ENCODE assay signal across 1 cellular context in the genomic region with DNA sequence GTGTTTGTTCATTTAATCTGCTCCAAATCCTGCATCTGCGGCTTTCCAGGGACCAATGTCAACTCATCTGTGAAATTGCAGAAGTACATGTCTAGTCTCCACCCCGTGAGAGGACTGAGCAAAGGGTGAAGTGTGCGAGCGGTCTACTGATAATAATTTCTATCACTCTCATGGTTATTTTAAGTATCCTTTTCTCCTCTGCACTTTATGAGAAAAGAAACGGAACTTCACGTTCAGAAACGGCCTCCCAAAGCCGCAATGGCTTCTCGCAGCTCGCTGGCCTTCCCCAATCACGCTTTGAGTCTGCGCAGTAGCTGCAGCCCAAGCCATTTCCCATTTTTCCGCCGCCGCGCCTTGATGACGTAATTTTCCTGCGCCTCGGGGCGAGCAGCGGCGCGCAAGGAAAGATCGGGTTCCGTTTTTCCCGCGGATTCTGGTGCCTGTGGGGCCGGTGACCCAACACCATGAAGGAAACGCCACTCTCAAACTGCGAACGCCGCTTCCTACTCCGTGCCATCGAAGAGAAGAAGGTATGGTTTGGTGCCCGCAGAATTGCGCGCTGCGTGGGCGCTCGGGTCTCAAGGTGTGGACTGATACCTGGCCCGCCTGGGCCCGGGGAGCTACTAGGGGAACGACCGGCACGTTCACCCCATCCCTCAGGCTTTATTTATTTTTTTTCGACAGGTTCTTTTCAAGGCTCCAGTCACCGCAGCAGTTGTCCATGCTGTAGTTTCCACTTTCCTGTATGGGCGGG.
TF ChIP-seq lines count a peak whose summit lies in the region.

A gene with protein sequence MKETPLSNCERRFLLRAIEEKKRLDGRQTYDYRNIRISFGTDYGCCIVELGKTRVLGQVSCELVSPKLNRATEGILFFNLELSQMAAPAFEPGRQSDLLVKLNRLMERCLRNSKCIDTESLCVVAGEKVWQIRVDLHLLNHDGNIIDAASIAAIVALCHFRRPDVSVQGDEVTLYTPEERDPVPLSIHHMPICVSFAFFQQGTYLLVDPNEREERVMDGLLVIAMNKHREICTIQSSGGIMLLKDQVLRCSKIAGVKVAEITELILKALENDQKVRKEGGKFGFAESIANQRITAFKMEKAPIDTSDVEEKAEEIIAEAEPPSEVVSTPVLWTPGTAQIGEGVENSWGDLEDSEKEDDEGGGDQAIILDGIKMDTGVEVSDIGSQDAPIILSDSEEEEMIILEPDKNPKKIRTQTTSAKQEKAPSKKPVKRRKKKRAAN (plus strand): TSS at position 363 of the 754 bp plus-strand sequence. CDS start 102 bp downstream, at position 465.

TF ChIP-seq in K562, 482 proteins besides CTCF, POLR2A, EP300 and RAD21 (continued from another document and continues in another):
- TF ChIP-seq, protein P1, sequence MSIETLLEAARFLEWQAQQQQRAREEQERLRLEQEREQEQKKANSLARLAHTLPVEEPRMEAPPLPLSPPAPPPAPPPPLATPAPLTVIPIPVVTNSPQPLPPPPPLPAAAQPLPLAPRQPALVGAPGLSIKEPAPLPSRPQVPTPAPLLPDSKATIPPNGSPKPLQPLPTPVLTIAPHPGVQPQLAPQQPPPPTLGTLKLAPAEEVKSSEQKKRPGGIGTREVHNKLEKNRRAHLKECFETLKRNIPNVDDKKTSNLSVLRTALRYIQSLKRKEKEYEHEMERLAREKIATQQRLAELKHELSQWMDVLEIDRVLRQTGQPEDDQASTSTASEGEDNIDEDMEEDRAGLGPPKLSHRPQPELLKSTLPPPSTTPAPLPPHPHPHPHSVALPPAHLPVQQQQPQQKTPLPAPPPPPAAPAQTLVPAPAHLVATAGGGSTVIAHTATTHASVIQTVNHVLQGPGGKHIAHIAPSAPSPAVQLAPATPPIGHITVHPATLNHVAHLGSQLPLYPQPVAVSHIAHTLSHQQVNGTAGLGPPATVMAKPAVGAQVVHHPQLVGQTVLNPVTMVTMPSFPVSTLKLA (conservative IDR thresholded peaks at IDR 0.05): peak; percentile 59 to 91
- peak; percentile 10; the same call in 1 of the 2 replicates for TF ChIP-seq ARID1B (IDR thresholded peaks at IDR 0.05)
- TF ChIP-seq CTBP1 (IDR thresholded peaks at IDR 0.05; ENCODE audit: borderline replicate concordance): peak; percentile 56; the same call in 1 of the 2 replicates
- TF ChIP-seq, protein P2, sequence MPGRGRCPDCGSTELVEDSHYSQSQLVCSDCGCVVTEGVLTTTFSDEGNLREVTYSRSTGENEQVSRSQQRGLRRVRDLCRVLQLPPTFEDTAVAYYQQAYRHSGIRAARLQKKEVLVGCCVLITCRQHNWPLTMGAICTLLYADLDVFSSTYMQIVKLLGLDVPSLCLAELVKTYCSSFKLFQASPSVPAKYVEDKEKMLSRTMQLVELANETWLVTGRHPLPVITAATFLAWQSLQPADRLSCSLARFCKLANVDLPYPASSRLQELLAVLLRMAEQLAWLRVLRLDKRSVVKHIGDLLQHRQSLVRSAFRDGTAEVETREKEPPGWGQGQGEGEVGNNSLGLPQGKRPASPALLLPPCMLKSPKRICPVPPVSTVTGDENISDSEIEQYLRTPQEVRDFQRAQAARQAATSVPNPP (IDR thresholded peaks at IDR 0.05; ENCODE audit: borderline replicate concordance, insufficient read depth, insufficient read length): no peak
- TF ChIP-seq TAF1 (IDR thresholded peaks at IDR 0.05; ENCODE audit: control insufficient read depth, extremely low read depth, insufficient read depth, low read length, severe bottlenecking): peak; percentile 89
- TF ChIP-seq ZNF75A (CRISPR knock-in tag; IDR thresholded peaks at IDR 0.05): peak; percentile 12; the same call in 1 of the 2 replicates
- peak; percentile 16; the same call in 1 of the 2 replicates for TF ChIP-seq SMARCC2 (IDR thresholded peaks at IDR 0.05; ENCODE audit: low read depth)
- TF ChIP-seq NCOA6 (IDR thresholded peaks at IDR 0.05): no peak
- TF ChIP-seq ZFX (CRISPR knock-in tag; IDR thresholded peaks at IDR 0.05): peak; percentile 89
- no peak for TF ChIP-seq ZNF140 (CRISPR knock-in tag; IDR thresholded peaks at IDR 0.05)
- no peak for TF ChIP-seq EZH2 (IDR thresholded peaks at IDR 0.05; ENCODE audit: borderline replicate concordance, low read depth, low read length)
- peak; percentile 39; the same call in 1 of the 2 replicates for TF ChIP-seq ZNF175 (CRISPR knock-in tag; IDR thresholded peaks at IDR 0.05; ENCODE audit: low read depth)
- TF ChIP-seq, protein P3, sequence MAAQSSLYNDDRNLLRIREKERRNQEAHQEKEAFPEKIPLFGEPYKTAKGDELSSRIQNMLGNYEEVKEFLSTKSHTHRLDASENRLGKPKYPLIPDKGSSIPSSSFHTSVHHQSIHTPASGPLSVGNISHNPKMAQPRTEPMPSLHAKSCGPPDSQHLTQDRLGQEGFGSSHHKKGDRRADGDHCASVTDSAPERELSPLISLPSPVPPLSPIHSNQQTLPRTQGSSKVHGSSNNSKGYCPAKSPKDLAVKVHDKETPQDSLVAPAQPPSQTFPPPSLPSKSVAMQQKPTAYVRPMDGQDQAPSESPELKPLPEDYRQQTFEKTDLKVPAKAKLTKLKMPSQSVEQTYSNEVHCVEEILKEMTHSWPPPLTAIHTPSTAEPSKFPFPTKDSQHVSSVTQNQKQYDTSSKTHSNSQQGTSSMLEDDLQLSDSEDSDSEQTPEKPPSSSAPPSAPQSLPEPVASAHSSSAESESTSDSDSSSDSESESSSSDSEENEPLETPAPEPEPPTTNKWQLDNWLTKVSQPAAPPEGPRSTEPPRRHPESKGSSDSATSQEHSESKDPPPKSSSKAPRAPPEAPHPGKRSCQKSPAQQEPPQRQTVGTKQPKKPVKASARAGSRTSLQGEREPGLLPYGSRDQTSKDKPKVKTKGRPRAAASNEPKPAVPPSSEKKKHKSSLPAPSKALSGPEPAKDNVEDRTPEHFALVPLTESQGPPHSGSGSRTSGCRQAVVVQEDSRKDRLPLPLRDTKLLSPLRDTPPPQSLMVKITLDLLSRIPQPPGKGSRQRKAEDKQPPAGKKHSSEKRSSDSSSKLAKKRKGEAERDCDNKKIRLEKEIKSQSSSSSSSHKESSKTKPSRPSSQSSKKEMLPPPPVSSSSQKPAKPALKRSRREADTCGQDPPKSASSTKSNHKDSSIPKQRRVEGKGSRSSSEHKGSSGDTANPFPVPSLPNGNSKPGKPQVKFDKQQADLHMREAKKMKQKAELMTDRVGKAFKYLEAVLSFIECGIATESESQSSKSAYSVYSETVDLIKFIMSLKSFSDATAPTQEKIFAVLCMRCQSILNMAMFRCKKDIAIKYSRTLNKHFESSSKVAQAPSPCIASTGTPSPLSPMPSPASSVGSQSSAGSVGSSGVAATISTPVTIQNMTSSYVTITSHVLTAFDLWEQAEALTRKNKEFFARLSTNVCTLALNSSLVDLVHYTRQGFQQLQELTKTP (IDR thresholded peaks at IDR 0.05; ENCODE audit: low read depth in 1 of 2, partially characterized antibody in 2 of 2): peak in 1 of 2 experiments; percentile 28
- TF ChIP-seq, protein P4, sequence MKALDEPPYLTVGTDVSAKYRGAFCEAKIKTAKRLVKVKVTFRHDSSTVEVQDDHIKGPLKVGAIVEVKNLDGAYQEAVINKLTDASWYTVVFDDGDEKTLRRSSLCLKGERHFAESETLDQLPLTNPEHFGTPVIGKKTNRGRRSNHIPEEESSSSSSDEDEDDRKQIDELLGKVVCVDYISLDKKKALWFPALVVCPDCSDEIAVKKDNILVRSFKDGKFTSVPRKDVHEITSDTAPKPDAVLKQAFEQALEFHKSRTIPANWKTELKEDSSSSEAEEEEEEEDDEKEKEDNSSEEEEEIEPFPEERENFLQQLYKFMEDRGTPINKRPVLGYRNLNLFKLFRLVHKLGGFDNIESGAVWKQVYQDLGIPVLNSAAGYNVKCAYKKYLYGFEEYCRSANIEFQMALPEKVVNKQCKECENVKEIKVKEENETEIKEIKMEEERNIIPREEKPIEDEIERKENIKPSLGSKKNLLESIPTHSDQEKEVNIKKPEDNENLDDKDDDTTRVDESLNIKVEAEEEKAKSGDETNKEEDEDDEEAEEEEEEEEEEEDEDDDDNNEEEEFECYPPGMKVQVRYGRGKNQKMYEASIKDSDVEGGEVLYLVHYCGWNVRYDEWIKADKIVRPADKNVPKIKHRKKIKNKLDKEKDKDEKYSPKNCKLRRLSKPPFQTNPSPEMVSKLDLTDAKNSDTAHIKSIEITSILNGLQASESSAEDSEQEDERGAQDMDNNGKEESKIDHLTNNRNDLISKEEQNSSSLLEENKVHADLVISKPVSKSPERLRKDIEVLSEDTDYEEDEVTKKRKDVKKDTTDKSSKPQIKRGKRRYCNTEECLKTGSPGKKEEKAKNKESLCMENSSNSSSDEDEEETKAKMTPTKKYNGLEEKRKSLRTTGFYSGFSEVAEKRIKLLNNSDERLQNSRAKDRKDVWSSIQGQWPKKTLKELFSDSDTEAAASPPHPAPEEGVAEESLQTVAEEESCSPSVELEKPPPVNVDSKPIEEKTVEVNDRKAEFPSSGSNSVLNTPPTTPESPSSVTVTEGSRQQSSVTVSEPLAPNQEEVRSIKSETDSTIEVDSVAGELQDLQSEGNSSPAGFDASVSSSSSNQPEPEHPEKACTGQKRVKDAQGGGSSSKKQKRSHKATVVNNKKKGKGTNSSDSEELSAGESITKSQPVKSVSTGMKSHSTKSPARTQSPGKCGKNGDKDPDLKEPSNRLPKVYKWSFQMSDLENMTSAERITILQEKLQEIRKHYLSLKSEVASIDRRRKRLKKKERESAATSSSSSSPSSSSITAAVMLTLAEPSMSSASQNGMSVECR (CRISPR knock-in tag; IDR thresholded peaks at IDR 0.05): peak; percentile 79; the same call in 1 of the 2 replicates
- TF ChIP-seq ZNF507 (tag; conservative IDR thresholded peaks at IDR 0.05): no peak
- TF ChIP-seq, protein P5, sequence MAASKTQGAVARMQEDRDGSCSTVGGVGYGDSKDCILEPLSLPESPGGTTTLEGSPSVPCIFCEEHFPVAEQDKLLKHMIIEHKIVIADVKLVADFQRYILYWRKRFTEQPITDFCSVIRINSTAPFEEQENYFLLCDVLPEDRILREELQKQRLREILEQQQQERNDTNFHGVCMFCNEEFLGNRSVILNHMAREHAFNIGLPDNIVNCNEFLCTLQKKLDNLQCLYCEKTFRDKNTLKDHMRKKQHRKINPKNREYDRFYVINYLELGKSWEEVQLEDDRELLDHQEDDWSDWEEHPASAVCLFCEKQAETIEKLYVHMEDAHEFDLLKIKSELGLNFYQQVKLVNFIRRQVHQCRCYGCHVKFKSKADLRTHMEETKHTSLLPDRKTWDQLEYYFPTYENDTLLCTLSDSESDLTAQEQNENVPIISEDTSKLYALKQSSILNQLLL (CRISPR knock-in tag; IDR thresholded peaks at IDR 0.05; ENCODE audit: borderline replicate concordance): no peak
- TF ChIP-seq RBBP5 (IDR thresholded peaks at IDR 0.05; ENCODE audit: borderline replicate concordance, insufficient read depth, low read length, poor library complexity, severe bottlenecking): peak; percentile 99
- TF ChIP-seq, protein P6, sequence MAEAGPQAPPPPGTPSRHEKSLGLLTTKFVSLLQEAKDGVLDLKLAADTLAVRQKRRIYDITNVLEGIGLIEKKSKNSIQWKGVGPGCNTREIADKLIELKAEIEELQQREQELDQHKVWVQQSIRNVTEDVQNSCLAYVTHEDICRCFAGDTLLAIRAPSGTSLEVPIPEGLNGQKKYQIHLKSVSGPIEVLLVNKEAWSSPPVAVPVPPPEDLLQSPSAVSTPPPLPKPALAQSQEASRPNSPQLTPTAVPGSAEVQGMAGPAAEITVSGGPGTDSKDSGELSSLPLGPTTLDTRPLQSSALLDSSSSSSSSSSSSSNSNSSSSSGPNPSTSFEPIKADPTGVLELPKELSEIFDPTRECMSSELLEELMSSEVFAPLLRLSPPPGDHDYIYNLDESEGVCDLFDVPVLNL (CRISPR knock-in tag; IDR thresholded peaks at IDR 0.05; ENCODE audit: low read depth): peak; percentile 76; the same call in 1 of the 2 replicates
- TF ChIP-seq, protein P7, sequence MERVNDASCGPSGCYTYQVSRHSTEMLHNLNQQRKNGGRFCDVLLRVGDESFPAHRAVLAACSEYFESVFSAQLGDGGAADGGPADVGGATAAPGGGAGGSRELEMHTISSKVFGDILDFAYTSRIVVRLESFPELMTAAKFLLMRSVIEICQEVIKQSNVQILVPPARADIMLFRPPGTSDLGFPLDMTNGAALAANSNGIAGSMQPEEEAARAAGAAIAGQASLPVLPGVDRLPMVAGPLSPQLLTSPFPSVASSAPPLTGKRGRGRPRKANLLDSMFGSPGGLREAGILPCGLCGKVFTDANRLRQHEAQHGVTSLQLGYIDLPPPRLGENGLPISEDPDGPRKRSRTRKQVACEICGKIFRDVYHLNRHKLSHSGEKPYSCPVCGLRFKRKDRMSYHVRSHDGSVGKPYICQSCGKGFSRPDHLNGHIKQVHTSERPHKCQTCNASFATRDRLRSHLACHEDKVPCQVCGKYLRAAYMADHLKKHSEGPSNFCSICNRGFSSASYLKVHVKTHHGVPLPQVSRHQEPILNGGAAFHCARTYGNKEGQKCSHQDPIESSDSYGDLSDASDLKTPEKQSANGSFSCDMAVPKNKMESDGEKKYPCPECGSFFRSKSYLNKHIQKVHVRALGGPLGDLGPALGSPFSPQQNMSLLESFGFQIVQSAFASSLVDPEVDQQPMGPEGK (CRISPR knock-in tag; IDR thresholded peaks at IDR 0.05; ENCODE audit: borderline replicate concordance): no peak
- TF ChIP-seq, protein P8, sequence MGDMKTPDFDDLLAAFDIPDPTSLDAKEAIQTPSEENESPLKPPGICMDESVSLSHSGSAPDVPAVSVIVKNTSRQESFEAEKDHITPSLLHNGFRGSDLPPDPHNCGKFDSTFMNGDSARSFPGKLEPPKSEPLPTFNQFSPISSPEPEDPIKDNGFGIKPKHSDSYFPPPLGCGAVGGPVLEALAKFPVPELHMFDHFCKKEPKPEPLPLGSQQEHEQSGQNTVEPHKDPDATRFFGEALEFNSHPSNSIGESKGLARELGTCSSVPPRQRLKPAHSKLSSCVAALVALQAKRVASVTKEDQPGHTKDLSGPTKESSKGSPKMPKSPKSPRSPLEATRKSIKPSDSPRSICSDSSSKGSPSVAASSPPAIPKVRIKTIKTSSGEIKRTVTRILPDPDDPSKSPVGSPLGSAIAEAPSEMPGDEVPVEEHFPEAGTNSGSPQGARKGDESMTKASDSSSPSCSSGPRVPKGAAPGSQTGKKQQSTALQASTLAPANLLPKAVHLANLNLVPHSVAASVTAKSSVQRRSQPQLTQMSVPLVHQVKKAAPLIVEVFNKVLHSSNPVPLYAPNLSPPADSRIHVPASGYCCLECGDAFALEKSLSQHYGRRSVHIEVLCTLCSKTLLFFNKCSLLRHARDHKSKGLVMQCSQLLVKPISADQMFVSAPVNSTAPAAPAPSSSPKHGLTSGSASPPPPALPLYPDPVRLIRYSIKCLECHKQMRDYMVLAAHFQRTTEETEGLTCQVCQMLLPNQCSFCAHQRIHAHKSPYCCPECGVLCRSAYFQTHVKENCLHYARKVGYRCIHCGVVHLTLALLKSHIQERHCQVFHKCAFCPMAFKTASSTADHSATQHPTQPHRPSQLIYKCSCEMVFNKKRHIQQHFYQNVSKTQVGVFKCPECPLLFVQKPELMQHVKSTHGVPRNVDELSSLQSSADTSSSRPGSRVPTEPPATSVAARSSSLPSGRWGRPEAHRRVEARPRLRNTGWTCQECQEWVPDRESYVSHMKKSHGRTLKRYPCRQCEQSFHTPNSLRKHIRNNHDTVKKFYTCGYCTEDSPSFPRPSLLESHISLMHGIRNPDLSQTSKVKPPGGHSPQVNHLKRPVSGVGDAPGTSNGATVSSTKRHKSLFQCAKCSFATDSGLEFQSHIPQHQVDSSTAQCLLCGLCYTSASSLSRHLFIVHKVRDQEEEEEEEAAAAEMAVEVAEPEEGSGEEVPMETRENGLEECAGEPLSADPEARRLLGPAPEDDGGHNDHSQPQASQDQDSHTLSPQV (IDR thresholded peaks at IDR 0.05): no peak
- TF ChIP-seq LEF1 (IDR thresholded peaks at IDR 0.05): peak; percentile 12; the same call in 1 of the 2 replicates
- no peak for TF ChIP-seq ZNF699 (CRISPR knock-in tag; IDR thresholded peaks at IDR 0.05; ENCODE audit: insufficient replicate concordance)
- TF ChIP-seq L3MBTL2 (IDR thresholded peaks at IDR 0.05): peak; percentile 43
- peak; percentile 77 for TF ChIP-seq CXXC5 (CRISPR knock-in tag; IDR thresholded peaks at IDR 0.05)
- TF ChIP-seq BRD4 (IDR thresholded peaks at IDR 0.05): peak; percentile 92; the same call in 1 of the 2 replicates
- peak; percentile 38; the same call in 1 of the 2 replicates for TF ChIP-seq MYBL2 (IDR thresholded peaks at IDR 0.05; ENCODE audit: low read depth)
- TF ChIP-seq MYBL2 (CRISPR knock-in tag; IDR thresholded peaks at IDR 0.05; ENCODE audit: borderline replicate concordance): no peak
- TF ChIP-seq RNF2 (IDR thresholded peaks at IDR 0.05): 0 out of 2 replicates have a peak, but pooled peaks have one; percentile 56
